ENCODE assay signal across 17 cellular contexts in the genomic region with DNA sequence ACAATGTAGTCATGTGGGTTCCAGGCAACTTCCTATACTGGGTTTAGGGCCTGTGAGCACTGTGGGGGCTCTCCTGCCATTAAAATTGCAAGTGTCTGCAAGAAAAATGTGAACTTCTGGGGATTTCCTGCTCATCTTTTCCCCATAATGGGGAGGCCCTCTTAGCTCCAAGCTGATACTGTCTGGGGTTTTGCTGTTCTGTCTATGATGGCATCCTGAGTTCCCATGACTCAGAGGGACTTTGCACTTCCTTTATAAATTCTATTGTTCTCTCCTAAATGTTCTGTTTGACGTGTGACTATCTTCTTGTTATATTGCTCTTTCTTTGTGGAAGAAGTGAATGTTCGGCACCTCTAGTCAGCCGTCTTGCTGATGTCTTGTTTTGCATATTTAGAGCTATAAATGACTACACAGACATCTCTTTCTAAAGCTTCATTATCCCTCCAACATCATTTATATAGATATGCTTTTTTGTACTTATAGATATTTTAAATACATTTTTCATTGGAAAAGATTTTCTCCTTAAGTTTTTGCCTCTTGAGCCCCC.
A peak's percentile ranks its signal among the peaks of the same experiment; 100 is the strongest.
DNase-seq lines count a peak whose midpoint lies in the region; ATAC-seq, FAIRE-seq and TF ChIP-seq lines count a peak whose summit lies in the region.
"Had no signal": no experiment of that assay in that cellular context is flagged by ENCODE, and none has a peak within 500 bp of the region (broad histone marks: within the 10 kb centered on the region; RNA-seq: fewer than 3 reads in every experiment).

No MANE protein-coding gene starts in this region.

- no peak overlapping the region for H3K27ac ChIP-seq in prostate gland
- no peak overlapping the region for H3K27ac ChIP-seq in kidney (ENCODE audit: low read depth in 2 of 2, low read length in 2 of 2)
- H3K27ac ChIP-seq: cardiac muscle cell, dorsolateral prefrontal cortex, vagina had no signal

- H3K4me1 ChIP-seq in prostate gland (replicated peaks) (no peaks in the 10 kb centered on the region), kidney (ENCODE audit: control insufficient read depth in 1 of 2, insufficient read depth in 1 of 2, low read depth in 1 of 2, low read length in 2 of 2) (no peaks in the 10 kb centered on the region)
- H3K4me1 ChIP-seq: vagina had no signal

- no peak for TF ChIP-seq POLR2A in prostate gland (IDR thresholded peaks at IDR 0.05)

- intact Hi-C loops in Right ventricle myocardium superior (cut with DNase I) (no loop called here), prostate gland (cut with DNase I) (no loop called here), kidney (cut with DNase I) (no loop called here)

- peak; percentile 18 for FAIRE-seq in GM19239 (lab: Jason Lieb, UNC)
- FAIRE-seq in kidney (lab: Jason Lieb, UNC) = no peak

- no peaks in the 10 kb centered on the region for H3K36me3 ChIP-seq in prostate gland
- H3K36me3 ChIP-seq in kidney (ENCODE audit: control insufficient read depth in 1 of 2, insufficient read depth in 2 of 2, low read length in 2 of 2) = no peaks in the 10 kb centered on the region
- H3K36me3 ChIP-seq: cardiac muscle cell, vagina had no signal

- H3K9me3 ChIP-seq in prostate gland (no peaks in the 10 kb centered on the region), kidney (ENCODE audit: control insufficient read depth in 1 of 2, low read length in 2 of 2) (no peaks in the 10 kb centered on the region)
- H3K9me3 ChIP-seq: vagina had no signal

- H3K27me3 ChIP-seq in prostate gland (replicated peaks; ENCODE audit: insufficient read depth) = no peaks in the 10 kb centered on the region
- H3K27me3 ChIP-seq: cardiac muscle cell, dorsolateral prefrontal cortex, vagina had no signal

- no peak for TF ChIP-seq CTCF in prostate gland (IDR thresholded peaks at IDR 0.05)
- no peak for TF ChIP-seq CTCF in kidney (IDR thresholded peaks at IDR 0.05; ENCODE audit: borderline replicate concordance, extremely low read depth, insufficient read depth)

- 89% methylated on average over 3 of the region's 3 CpGs for WGBS in prostate gland

- H3K9ac ChIP-seq in kidney (ENCODE audit: low read length in 2 of 2) = no peak overlapping the region

- no peak for DNase-seq in GM19239 (ENCODE audit: insufficient read length, low spot score)
- DNase-seq in M059J (ENCODE audit: low read depth) = peak; percentile 11
- no peak for DNase-seq in NCI-H345 treated with DMSO at 0.1 percent for 48 hours (lab: John Stamatoyannopoulos, UW; ENCODE audit: unreplicated experiment)
- no peak for DNase-seq in Right ventricle myocardium superior
- DNase-seq in prostate gland (ENCODE audit: low spot score) = no peak
- no peak for DNase-seq in kidney
- DNase-seq: CD8-positive, alpha-beta T cell; DND-41; dorsolateral prefrontal cortex; erythroblast; MV-4-11; NCI-H2081; NCI-H524 had no signal

- no peak overlapping the region for H3K4me3 ChIP-seq in prostate gland
- H3K4me3 ChIP-seq in kidney (ENCODE audit: low read length in 2 of 2) = no peak overlapping the region
- H3K4me3 ChIP-seq: cardiac muscle cell, dorsolateral prefrontal cortex, vagina had no signal

- ATAC-seq in GM18499 (IDR thresholded peaks at IDR 0.05; ENCODE audit: insufficient read depth, unreplicated experiment) = peak; percentile 45
- peak; percentile 59 for ATAC-seq in HG02870 (IDR thresholded peaks at IDR 0.05; ENCODE audit: unreplicated experiment)
- no peak for ATAC-seq in Right ventricle myocardium superior (ENCODE audit: poor library complexity)
- ATAC-seq: CD8-positive, alpha-beta T cell had no signal
